1 cellular context compared by ENCODE assay signal in the genomic region with DNA sequence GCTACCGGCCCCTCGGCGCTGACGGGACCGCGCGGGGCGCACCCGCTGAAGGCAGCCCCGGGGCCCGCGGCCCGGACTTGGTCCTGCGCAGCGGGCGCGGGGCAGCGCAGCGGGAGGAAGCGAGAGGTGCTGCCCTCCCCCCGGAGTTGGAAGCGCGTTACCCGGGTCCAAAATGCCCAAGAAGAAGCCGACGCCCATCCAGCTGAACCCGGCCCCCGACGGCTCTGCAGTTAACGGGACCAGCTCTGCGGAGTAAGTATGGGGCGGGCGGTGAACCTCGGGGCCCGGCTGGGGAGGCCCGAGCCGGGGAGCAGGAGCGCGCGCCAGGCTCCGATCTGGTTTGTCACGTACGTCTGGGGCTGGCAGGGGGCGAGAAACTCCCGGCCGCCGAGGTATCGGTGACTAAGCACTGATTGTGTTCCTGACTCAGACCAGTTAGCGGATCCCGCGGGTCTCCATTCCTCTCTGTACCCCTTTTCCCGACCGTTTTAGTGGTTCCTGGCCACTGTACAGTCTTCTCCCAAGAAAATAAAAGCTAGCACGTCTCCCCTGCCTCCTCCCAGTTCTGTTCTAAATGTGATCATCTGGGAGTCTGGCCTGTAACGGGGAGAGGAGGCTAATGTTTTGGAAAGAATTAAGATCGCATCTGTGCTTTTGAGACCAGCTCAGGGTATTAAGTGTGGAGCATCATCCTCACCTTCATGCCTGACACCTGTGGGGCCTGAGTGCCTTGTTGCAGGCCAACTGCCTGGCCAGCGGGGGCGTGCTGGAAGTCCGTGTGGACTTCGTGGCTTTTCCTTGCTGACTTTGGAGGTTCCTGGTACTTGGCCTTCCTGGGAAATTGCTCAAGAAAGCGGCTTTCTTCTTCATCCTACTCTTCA.
A peak's percentile ranks its signal among the peaks of the same experiment; 100 is the strongest.
TF ChIP-seq lines count a peak whose summit lies in the region.

No MANE protein-coding gene starts in this region.

TF ChIP-seq in HepG2, 621 proteins besides CTCF, POLR2A, EP300 and RAD21 (continued from another document and continues in another):
- TF ChIP-seq, protein P1, sequence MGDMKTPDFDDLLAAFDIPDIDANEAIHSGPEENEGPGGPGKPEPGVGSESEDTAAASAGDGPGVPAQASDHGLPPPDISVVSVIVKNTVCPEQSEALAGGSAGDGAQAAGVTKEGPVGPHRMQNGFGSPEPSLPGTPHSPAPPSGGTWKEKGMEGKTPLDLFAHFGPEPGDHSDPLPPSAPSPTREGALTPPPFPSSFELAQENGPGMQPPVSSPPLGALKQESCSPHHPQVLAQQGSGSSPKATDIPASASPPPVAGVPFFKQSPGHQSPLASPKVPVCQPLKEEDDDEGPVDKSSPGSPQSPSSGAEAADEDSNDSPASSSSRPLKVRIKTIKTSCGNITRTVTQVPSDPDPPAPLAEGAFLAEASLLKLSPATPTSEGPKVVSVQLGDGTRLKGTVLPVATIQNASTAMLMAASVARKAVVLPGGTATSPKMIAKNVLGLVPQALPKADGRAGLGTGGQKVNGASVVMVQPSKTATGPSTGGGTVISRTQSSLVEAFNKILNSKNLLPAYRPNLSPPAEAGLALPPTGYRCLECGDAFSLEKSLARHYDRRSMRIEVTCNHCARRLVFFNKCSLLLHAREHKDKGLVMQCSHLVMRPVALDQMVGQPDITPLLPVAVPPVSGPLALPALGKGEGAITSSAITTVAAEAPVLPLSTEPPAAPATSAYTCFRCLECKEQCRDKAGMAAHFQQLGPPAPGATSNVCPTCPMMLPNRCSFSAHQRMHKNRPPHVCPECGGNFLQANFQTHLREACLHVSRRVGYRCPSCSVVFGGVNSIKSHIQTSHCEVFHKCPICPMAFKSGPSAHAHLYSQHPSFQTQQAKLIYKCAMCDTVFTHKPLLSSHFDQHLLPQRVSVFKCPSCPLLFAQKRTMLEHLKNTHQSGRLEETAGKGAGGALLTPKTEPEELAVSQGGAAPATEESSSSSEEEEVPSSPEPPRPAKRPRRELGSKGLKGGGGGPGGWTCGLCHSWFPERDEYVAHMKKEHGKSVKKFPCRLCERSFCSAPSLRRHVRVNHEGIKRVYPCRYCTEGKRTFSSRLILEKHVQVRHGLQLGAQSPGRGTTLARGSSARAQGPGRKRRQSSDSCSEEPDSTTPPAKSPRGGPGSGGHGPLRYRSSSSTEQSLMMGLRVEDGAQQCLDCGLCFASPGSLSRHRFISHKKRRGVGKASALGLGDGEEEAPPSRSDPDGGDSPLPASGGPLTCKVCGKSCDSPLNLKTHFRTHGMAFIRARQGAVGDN (CRISPR knock-in tag; IDR thresholded peaks at IDR 0.05), result peak; percentile 75
- TF ChIP-seq, protein P2, sequence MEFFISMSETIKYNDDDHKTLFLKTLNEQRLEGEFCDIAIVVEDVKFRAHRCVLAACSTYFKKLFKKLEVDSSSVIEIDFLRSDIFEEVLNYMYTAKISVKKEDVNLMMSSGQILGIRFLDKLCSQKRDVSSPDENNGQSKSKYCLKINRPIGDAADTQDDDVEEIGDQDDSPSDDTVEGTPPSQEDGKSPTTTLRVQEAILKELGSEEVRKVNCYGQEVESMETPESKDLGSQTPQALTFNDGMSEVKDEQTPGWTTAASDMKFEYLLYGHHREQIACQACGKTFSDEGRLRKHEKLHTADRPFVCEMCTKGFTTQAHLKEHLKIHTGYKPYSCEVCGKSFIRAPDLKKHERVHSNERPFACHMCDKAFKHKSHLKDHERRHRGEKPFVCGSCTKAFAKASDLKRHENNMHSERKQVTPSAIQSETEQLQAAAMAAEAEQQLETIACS (CRISPR knock-in tag; IDR thresholded peaks at IDR 0.05), result 0 out of 2 replicates have a peak, but pooled peaks have one; percentile 16
- 0 out of 2 replicates have a peak, but pooled peaks have one; percentile 9 for TF ChIP-seq NR2F6 (IDR thresholded peaks at IDR 0.05)
- TF ChIP-seq NR2F6 (CRISPR knock-in tag; IDR thresholded peaks at IDR 0.05), result no peak
- 0 out of 2 replicates have a peak, but pooled peaks have one; percentile 51 for TF ChIP-seq KDM2A (CRISPR knock-in tag; IDR thresholded peaks at IDR 0.05; ENCODE audit: borderline replicate concordance, low read depth)
- 0 out of 2 replicates have a peak, but pooled peaks have one; percentile 56 for TF ChIP-seq TGIF2 (CRISPR knock-in tag; IDR thresholded peaks at IDR 0.05)
- TF ChIP-seq ZNF446 (CRISPR knock-in tag; IDR thresholded peaks at IDR 0.05), result 0 out of 2 replicates have a peak, but pooled peaks have one; percentile 60
- TF ChIP-seq ZNF407 (CRISPR knock-in tag; IDR thresholded peaks at IDR 0.05; ENCODE audit: not compliant biosample characterization), result no peak
- TF ChIP-seq HNRNPLL (IDR thresholded peaks at IDR 0.05; ENCODE audit: low read depth, low read length, poor library complexity, severe bottlenecking), result peak; percentile 81
- TF ChIP-seq SIN3A (IDR thresholded peaks at IDR 0.05; ENCODE audit: borderline replicate concordance, low read depth, low read length), result peak; percentile 57; the same call in 1 of the 2 replicates
- peak; percentile 70 for TF ChIP-seq SAP130 (CRISPR knock-in tag; IDR thresholded peaks at IDR 0.05; ENCODE audit: low read depth)
- TF ChIP-seq RBM39 (IDR thresholded peaks at IDR 0.05; ENCODE audit: low read depth, low read length, poor library complexity, severe bottlenecking), result no peak
- peak; percentile 13; the same call in 1 of the 2 replicates for TF ChIP-seq ARID4A (CRISPR knock-in tag; IDR thresholded peaks at IDR 0.05; ENCODE audit: borderline replicate concordance)
- no peak for TF ChIP-seq ZFP37 (CRISPR knock-in tag; IDR thresholded peaks at IDR 0.05; ENCODE audit: borderline replicate concordance)
- TF ChIP-seq, protein P3, sequence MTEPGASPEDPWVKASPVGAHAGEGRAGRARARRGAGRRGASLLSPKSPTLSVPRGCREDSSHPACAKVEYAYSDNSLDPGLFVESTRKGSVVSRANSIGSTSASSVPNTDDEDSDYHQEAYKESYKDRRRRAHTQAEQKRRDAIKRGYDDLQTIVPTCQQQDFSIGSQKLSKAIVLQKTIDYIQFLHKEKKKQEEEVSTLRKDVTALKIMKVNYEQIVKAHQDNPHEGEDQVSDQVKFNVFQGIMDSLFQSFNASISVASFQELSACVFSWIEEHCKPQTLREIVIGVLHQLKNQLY (CRISPR knock-in tag; IDR thresholded peaks at IDR 0.05), result no peak
- TF ChIP-seq, protein P4, sequence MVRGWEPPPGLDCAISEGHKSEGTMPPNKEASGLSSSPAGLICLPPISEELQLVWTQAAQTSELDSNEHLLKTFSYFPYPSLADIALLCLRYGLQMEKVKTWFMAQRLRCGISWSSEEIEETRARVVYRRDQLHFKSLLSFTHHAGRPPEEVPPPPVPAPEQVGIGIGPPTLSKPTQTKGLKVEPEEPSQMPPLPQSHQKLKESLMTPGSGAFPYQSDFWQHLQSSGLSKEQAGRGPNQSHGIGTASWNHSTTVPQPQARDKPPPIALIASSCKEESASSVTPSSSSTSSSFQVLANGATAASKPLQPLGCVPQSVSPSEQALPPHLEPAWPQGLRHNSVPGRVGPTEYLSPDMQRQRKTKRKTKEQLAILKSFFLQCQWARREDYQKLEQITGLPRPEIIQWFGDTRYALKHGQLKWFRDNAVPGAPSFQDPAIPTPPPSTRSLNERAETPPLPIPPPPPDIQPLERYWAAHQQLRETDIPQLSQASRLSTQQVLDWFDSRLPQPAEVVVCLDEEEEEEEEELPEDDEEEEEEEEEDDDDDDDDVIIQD (CRISPR knock-in tag; IDR thresholded peaks at IDR 0.05; ENCODE audit: low read depth), result 0 out of 2 replicates have a peak, but pooled peaks have one; percentile 14
- TF ChIP-seq ZBTB7B (CRISPR knock-in tag; IDR thresholded peaks at IDR 0.05), result 0 out of 2 replicates have a peak, but pooled peaks have one; percentile 11
- peak; percentile 19; the same call in 1 of the 2 replicates for TF ChIP-seq ATF1 (CRISPR knock-in tag; IDR thresholded peaks at IDR 0.05)
- TF ChIP-seq ZNF574 (CRISPR knock-in tag; IDR thresholded peaks at IDR 0.05), result peak; percentile 11; the same call in 1 of the 2 replicates
